ENCODE assay signal across 13 cellular contexts in genomic region chr4:186701788-186702187, GRCh38. TPM values are rescaled to one million over a fixed set of nuclear protein-coding genes. Genes with fewer than 3 reads are reported as not detected.
DNase-seq lines count a peak whose midpoint lies in the region; ATAC-seq and TF ChIP-seq lines count a peak whose summit lies in the region.
"Had no signal": no experiment of that assay in that cellular context is flagged by ENCODE, and none has a peak within 500 bp of the region (broad histone marks: within the 10 kb centered on the region; RNA-seq: fewer than 3 reads in every experiment).

No MANE protein-coding gene starts in this region.

- peaks cover 31% of the 10 kb centered on the region for H3K4me1 ChIP-seq in cardiac muscle cell (ENCODE audit: low read depth)
- H3K4me1 ChIP-seq in endodermal cell (ENCODE audit: control insufficient read depth, insufficient read depth, low read length), result peaks cover 14% of the 10 kb centered on the region
- H3K4me1 ChIP-seq in osteoblast (ENCODE audit: insufficient read depth, low read length), result peaks cover 40% of the 10 kb centered on the region

- peak overlapping the region; percentile 65 for H3K4me2 ChIP-seq in osteoblast (ENCODE audit: insufficient read depth, low read length)

- H3K27ac Mint-ChIP-seq in endodermal cell (peak overlapping the region; percentile 72), type B pancreatic cell (peak overlapping the region; percentile 86)
- H3K27ac Mint-ChIP-seq: activated B cell treated with CpG ODN at 0.5 μM for 24 hours; activated naive CD4-positive, alpha-beta T cell treated with anti-CD3 and anti-CD28 coated beads, Interleukin-2, amount 50 U/mL, for 24 hours; stimulated activated naive CD8-positive, alpha-beta T cell treated with anti-CD3 and anti-CD28 coated beads, Interleukin-15, amount 100 ng/mL, for 72 hours had no signal

- H3K27me3 Mint-ChIP-seq in endodermal cell (ENCODE audit: insufficient read depth) (no peaks in the 10 kb centered on the region), type B pancreatic cell (no peaks in the 10 kb centered on the region)
- H3K27me3 Mint-ChIP-seq: activated B cell treated with CpG ODN at 0.5 μM for 24 hours; stimulated activated naive CD8-positive, alpha-beta T cell treated with anti-CD3 and anti-CD28 coated beads, Interleukin-15, amount 100 ng/mL, for 72 hours had no signal

- peaks cover 100% of the 10 kb centered on the region for H3K79me2 ChIP-seq in osteoblast (ENCODE audit: insufficient read depth, low read length)

- H3K4me1 Mint-ChIP-seq in endodermal cell (peaks cover 22% of the 10 kb centered on the region), type B pancreatic cell (ENCODE audit: unreplicated experiment) (peaks cover 40% of the 10 kb centered on the region)
- H3K4me1 Mint-ChIP-seq: activated B cell treated with CpG ODN at 0.5 μM for 24 hours; activated naive CD4-positive, alpha-beta T cell treated with anti-CD3 and anti-CD28 coated beads, Interleukin-2, amount 50 U/mL, for 24 hours; stimulated activated naive CD8-positive, alpha-beta T cell treated with anti-CD3 and anti-CD28 coated beads, Interleukin-15, amount 100 ng/mL, for 72 hours had no signal

- no peak for ATAC-seq in Right ventricle myocardium inferior
- ATAC-seq: stimulated activated naive CD8-positive, alpha-beta T cell treated with anti-CD3 and anti-CD28 coated beads, Interleukin-15, amount 100 ng/mL, for 72 hours had no signal

- no peaks in the 10 kb centered on the region for H3K9me3 Mint-ChIP-seq in endodermal cell
- peaks cover 17% of the 10 kb centered on the region for H3K9me3 Mint-ChIP-seq in type B pancreatic cell
- H3K9me3 Mint-ChIP-seq: activated naive CD4-positive, alpha-beta T cell treated with anti-CD3 and anti-CD28 coated beads, Interleukin-2, amount 50 U/mL, for 24 hours had no signal

- H3K36me3 Mint-ChIP-seq in endodermal cell (ENCODE audit: low read depth), result peaks cover 15% of the 10 kb centered on the region
- H3K36me3 Mint-ChIP-seq in type B pancreatic cell, result peaks cover 77% of the 10 kb centered on the region
- H3K36me3 Mint-ChIP-seq: activated naive CD4-positive, alpha-beta T cell treated with anti-CD3 and anti-CD28 coated beads, Interleukin-2, amount 50 U/mL, for 24 hours had no signal

- intact Hi-C loops in Right ventricle myocardium inferior (cut with DNase I) (no loop called here), lower leg skin (cut with DNase I; ENCODE audit: low total_unique reads) (no loop called here)

- H3K4me3 ChIP-seq in cardiac muscle cell, result no peak overlapping the region
- no peak overlapping the region for H3K4me3 ChIP-seq in endodermal cell (ENCODE audit: low read length)
- peak overlapping the region; percentile 32 for H3K4me3 ChIP-seq in osteoblast (ENCODE audit: insufficient read depth, low read length)
- H3K4me3 ChIP-seq in lower leg skin (ENCODE audit: low read depth, poor library complexity, severe bottlenecking), result no peak overlapping the region

- no peak overlapping the region for H2AFZ ChIP-seq in osteoblast (ENCODE audit: low read length)

- no peaks in the 10 kb centered on the region for H3K27me3 ChIP-seq in cardiac muscle cell
- no peaks in the 10 kb centered on the region for H3K27me3 ChIP-seq in endodermal cell (ENCODE audit: control insufficient read depth, insufficient read depth, low read length, poor library complexity, severe bottlenecking)
- H3K27me3 ChIP-seq in osteoblast (ENCODE audit: insufficient read depth, low read length), result no peaks in the 10 kb centered on the region

- no peak for TF ChIP-seq CTCF in cardiac muscle cell (IDR thresholded peaks at IDR 0.05; ENCODE audit: low read depth, low read length)
- no peak for TF ChIP-seq CTCF in endodermal cell (conservative IDR thresholded peaks at IDR 0.05)
- TF ChIP-seq CTCF in osteoblast (IDR thresholded peaks at IDR 0.05; ENCODE audit: extremely low read depth, low read depth, low read length), result no peak
- TF ChIP-seq CTCF in type B pancreatic cell (conservative IDR thresholded peaks at IDR 0.05), result no peak
- TF ChIP-seq CTCF in lower leg skin (IDR thresholded peaks at IDR 0.05), result no peak

- H3K9me3 ChIP-seq in cardiac muscle cell (ENCODE audit: low read depth), result no peaks in the 10 kb centered on the region
- H3K9me3 ChIP-seq in endodermal cell (ENCODE audit: control insufficient read depth, low read length), result no peaks in the 10 kb centered on the region
- H3K9me3 ChIP-seq in osteoblast (ENCODE audit: low read depth, low read length), result no peaks in the 10 kb centered on the region

- no peak for DNase-seq in cardiac muscle cell (ENCODE audit: low read depth in 1 of 2, low spot score in 1 of 2)
- no peak for DNase-seq in Right ventricle myocardium inferior (ENCODE audit: missing footprints)
- DNase-seq in endodermal cell, result no peak
- no peak for DNase-seq in osteoblast (ENCODE audit: insufficient read length, low spot score, missing footprints)
- no peak for DNase-seq in type B pancreatic cell (ENCODE audit: extremely low spot score, unreplicated experiment)
- DNase-seq in lower leg skin (ENCODE audit: low spot score in 2 of 2), result no peak
- no peak for DNase-seq in activated gamma-delta T cell treated with Interleukin-2 at 50 U/mL for 16 hours
- no peak for DNase-seq in activated CD4-positive, CD25-positive, alpha-beta regulatory T cell (lab: John Stamatoyannopoulos, UW)
- DNase-seq: 8988T; activated B cell treated with CpG ODN at 0.5 μM for 24 hours; NCI-H2171; stimulated activated naive CD8-positive, alpha-beta T cell treated with anti-CD3 and anti-CD28 coated beads, Interleukin-15, amount 100 ng/mL, for 72 hours had no signal

- WGBS in endodermal cell (ENCODE audit: insufficient coverage in 1 of 2, insufficient read length in 1 of 2), 2 experiments, result 85 to 89% methylated on average over 8 to 12 of the region's 12 CpGs
- WGBS in lower leg skin, 2 donors, result 78 to 83% methylated on average over 10 to 12 of the region's 12 CpGs

- H3K27ac ChIP-seq in cardiac muscle cell, result peak overlapping the region; percentile 87
- H3K27ac ChIP-seq in endodermal cell (ENCODE audit: low read depth, low read length), result peak overlapping the region; percentile 99
- H3K27ac ChIP-seq in osteoblast (ENCODE audit: low read depth, low read length), result peak overlapping the region; percentile 98

- peaks cover 55% of the 10 kb centered on the region for H4K20me1 ChIP-seq in osteoblast (ENCODE audit: insufficient read depth, low read length)

- no peak overlapping the region for H3K9ac ChIP-seq in endodermal cell (ENCODE audit: extremely low read depth, low read length, poor library complexity, severe bottlenecking)

- TF ChIP-seq POLR2A in lower leg skin (IDR thresholded peaks at IDR 0.05), result no peak

- no peak overlapping the region for H3K4me3 Mint-ChIP-seq in endodermal cell
- H3K4me3 Mint-ChIP-seq in type B pancreatic cell, result no peak overlapping the region
- H3K4me3 Mint-ChIP-seq: activated B cell treated with CpG ODN at 0.5 μM for 24 hours; activated naive CD4-positive, alpha-beta T cell treated with anti-CD3 and anti-CD28 coated beads, Interleukin-2, amount 50 U/mL, for 24 hours; stimulated activated naive CD8-positive, alpha-beta T cell treated with anti-CD3 and anti-CD28 coated beads, Interleukin-15, amount 100 ng/mL, for 72 hours had no signal

- H3K36me3 ChIP-seq in cardiac muscle cell (no peaks in the 10 kb centered on the region), endodermal cell (ENCODE audit: control insufficient read depth, insufficient read depth, low read length) (peaks cover 24% of the 10 kb centered on the region), osteoblast (ENCODE audit: insufficient read depth, low read length) (peaks cover 50% of the 10 kb centered on the region)

RNA-seq across cellular contexts. Expression of gene FAT1, which starts 21.9 kb away (rescaled TPM):
- total RNA-seq in cardiac muscle cell (82.3 and 98.1 TPM in 2 replicates), Right ventricle myocardium inferior (55.2 TPM), endodermal cell (10 to 100 TPM; 66.6 to 77.8 TPM), osteoblast (474 and 522 TPM in 2 replicates), type B pancreatic cell (ENCODE audit: low replicate concordance) (188 and 197 TPM in 2 replicates), lower leg skin (100 to 1,000 TPM in 1 of 4 donors, 10 to 100 TPM in 3; 51.3 to 114 (median 72.2) TPM)
- polyA plus RNA-seq in cardiac muscle cell, result 15.8 and 21.7 TPM in 2 replicates
- polyA plus RNA-seq in endodermal cell (2013, experiment 1 of 2), result 68.7 TPM
- polyA plus RNA-seq in endodermal cell (2013, experiment 2 of 2), result 67.9 TPM
- total RNA-seq: activated B cell treated with CpG ODN at 0.5 μM for 24 hours had no signal
